In the genomic region with DNA sequence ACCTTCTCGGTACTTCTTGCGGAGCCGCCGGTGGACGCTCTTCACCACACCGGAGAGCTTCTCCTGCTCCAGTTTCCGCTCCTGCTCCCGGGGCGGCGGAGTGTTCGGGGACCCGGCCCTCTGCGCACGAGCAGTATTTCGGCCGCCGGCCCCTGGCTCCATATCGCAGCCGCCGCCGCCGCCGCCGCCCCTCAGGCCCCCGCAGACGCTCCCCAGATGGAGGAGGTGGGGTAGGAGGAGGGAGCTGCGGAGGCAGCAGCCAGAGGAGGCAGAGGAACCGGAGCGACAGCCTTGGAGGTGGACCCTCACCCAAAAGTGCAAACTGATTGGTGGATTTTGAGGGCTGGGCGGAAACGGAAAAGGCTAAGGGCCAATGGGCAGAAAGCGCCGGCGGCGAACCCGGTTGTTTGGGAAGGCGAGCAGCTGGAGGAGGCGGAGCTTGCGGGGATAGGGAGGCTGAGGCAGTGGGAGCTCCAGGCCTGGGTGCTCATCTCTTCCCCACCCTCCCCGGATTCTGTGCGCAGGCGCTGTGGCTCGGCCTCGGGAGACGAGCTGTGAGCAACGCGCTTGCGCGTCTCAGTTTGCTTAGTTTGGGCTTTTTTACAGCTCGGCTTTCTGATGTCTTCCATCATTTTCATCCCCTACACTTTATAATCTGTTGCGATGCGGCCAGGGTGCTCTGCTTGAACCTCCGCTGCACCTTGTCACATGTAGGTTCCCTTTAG, we compare ENCODE assay signal across 8 cellular contexts.
DNase-seq lines count a peak whose midpoint lies in the region; ATAC-seq and TF ChIP-seq lines count a peak whose summit lies in the region.

No MANE protein-coding gene starts in this region.

- H3K4me1 Mint-ChIP-seq in CD14-positive monocyte, result peaks cover 28% of the 10 kb centered on the region
- H3K4me1 Mint-ChIP-seq in dendritic cell treated with granulocyte-macrophage colony-stimulating factor and Interleukin-4, amounts not matched to agents 40 ng/mL and 50 ng/mL, for 4 days (ENCODE audit: low read depth), result peaks cover 25% of the 10 kb centered on the region

- peak overlapping the region; percentile 87 to 98 (median 92) for H3K27ac Mint-ChIP-seq in CD14-positive monocyte
- peak overlapping the region; percentile 94 for H3K27ac Mint-ChIP-seq in dendritic cell treated with granulocyte-macrophage colony-stimulating factor and Interleukin-4, amounts not matched to agents 40 ng/mL and 50 ng/mL, for 4 days

- H3K36me3 Mint-ChIP-seq in CD14-positive monocyte, result peaks cover 10 to 16% of the 10 kb centered on the region in 2 donors
- H3K36me3 Mint-ChIP-seq in dendritic cell treated with granulocyte-macrophage colony-stimulating factor and Interleukin-4, amounts not matched to agents 40 ng/mL and 50 ng/mL, for 4 days (ENCODE audit: low read depth), result peaks cover 20% of the 10 kb centered on the region

- peaks cover 2 to 6% (median 3%) of the 10 kb centered on the region in 3 donors for H3K27me3 Mint-ChIP-seq in CD14-positive monocyte (ENCODE audit: low read depth in 3 of 3)
- H3K27me3 Mint-ChIP-seq in dendritic cell treated with granulocyte-macrophage colony-stimulating factor and Interleukin-4, amounts not matched to agents 40 ng/mL and 50 ng/mL, for 4 days, result peaks cover 3% of the 10 kb centered on the region

- no peaks in the 10 kb centered on the region for H3K9me3 Mint-ChIP-seq in CD14-positive monocyte
- H3K9me3 Mint-ChIP-seq in dendritic cell treated with granulocyte-macrophage colony-stimulating factor and Interleukin-4, amounts not matched to agents 40 ng/mL and 50 ng/mL, for 4 days, result no peaks in the 10 kb centered on the region

- intact Hi-C loops in CD14-positive monocyte (cut with micrococcal nuclease), result loop anchor here in 1 of 2 donors (5.0 kb wide), 1 partner anchor 147 kb away; a partner anchor contains a TSS
- intact Hi-C loops in dendritic cell treated with granulocyte-macrophage colony-stimulating factor and Interleukin-4, amounts not matched to agents 40 ng/mL and 50 ng/mL, for 4 days (cut with micrococcal nuclease), result loop anchor here (2.0 kb wide), 1 partner anchor 179 kb away; a partner anchor contains a TSS

- DNase-seq in CD14-positive monocyte (ENCODE audit: low spot score), result peak; percentile 98
- peak; percentile 99 for DNase-seq in NCI-H748 (lab: John Stamatoyannopoulos, UW; ENCODE audit: unreplicated experiment)
- DNase-seq in activated CD4-positive, alpha-beta T cell treated with anti-CD3 and anti-CD28 coated beads, Interleukin-2, amount 50 U/mL, for 24 hours (ENCODE audit: low read depth in 1 of 2, low spot score in 1 of 2), result peak; percentile 97 to 99
- peak; percentile 99 for DNase-seq in left lobe of liver (ENCODE audit: low spot score)
- DNase-seq in stimulated activated CD4-positive, alpha-beta T cell treated with anti-CD3 and anti-CD28 coated beads, Interleukin-2, amount 100 ng/mL, for 24 hours, result peak; percentile 98 to 99

- H3K4me3 Mint-ChIP-seq in CD14-positive monocyte, result peak overlapping the region; percentile 84 to 99
- peak overlapping the region; percentile 94 for H3K4me3 Mint-ChIP-seq in dendritic cell treated with granulocyte-macrophage colony-stimulating factor and Interleukin-4, amounts not matched to agents 40 ng/mL and 50 ng/mL, for 4 days

- TF ChIP-seq CTCF in CD14-positive monocyte (IDR thresholded peaks at IDR 0.05), result no peak

- ATAC-seq in GM19395 (IDR thresholded peaks at IDR 0.05; ENCODE audit: unreplicated experiment), result peak; percentile 97
- ATAC-seq in HG03558 (IDR thresholded peaks at IDR 0.05; ENCODE audit: extremely low read depth, unreplicated experiment), result peak; percentile 98
- peak; percentile 99 for ATAC-seq in left lobe of liver

Comparison
In these comparisons a context has a peak if more than half of its experiments do, and no peak if none do; other contexts are left out.
1. Peak in every context shown above with its lines: DNase-seq and ATAC-seq.